In the genomic region with DNA sequence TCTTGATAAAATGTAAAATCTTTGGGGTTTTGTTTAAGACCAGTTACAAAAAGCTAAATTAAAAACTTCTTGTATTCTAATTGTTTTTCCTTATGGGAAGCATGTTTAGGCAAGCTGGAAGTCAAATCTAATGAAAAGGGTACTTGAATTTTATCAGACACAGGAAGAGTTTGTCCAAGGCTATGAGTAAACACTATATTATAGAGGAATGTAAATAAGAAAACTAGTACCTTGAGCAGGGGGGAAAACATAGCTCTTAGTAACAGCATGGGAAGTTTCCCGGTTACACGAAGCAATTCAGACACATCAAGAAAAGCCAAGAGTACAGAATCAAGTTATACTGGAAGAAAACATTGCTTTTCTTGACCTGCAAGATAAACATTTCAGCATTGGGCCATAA, we compare ENCODE assay signal across 1 cellular context.
TF ChIP-seq lines count a peak whose summit lies in the region.

No MANE protein-coding gene starts in this region.

TF ChIP-seq in GM12878, 131 proteins besides CTCF, POLR2A, EP300 and RAD21 (continued from another document):
- TF ChIP-seq, protein P1, sequence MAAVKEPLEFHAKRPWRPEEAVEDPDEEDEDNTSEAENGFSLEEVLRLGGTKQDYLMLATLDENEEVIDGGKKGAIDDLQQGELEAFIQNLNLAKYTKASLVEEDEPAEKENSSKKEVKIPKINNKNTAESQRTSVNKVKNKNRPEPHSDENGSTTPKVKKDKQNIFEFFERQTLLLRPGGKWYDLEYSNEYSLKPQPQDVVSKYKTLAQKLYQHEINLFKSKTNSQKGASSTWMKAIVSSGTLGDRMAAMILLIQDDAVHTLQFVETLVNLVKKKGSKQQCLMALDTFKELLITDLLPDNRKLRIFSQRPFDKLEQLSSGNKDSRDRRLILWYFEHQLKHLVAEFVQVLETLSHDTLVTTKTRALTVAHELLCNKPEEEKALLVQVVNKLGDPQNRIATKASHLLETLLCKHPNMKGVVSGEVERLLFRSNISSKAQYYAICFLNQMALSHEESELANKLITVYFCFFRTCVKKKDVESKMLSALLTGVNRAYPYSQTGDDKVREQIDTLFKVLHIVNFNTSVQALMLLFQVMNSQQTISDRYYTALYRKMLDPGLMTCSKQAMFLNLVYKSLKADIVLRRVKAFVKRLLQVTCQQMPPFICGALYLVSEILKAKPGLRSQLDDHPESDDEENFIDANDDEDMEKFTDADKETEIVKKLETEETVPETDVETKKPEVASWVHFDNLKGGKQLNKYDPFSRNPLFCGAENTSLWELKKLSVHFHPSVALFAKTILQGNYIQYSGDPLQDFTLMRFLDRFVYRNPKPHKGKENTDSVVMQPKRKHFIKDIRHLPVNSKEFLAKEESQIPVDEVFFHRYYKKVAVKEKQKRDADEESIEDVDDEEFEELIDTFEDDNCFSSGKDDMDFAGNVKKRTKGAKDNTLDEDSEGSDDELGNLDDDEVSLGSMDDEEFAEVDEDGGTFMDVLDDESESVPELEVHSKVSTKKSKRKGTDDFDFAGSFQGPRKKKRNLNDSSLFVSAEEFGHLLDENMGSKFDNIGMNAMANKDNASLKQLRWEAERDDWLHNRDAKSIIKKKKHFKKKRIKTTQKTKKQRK (IDR thresholded peaks at IDR 0.05; ENCODE audit: low read depth, low read length): no peak
- TF ChIP-seq IKZF1 (conservative IDR thresholded peaks at IDR 0.05): no peak
- TF ChIP-seq YBX1 (IDR thresholded peaks at IDR 0.05): no peak
